ENCODE assay signal across 16 cellular contexts in the genomic region with DNA sequence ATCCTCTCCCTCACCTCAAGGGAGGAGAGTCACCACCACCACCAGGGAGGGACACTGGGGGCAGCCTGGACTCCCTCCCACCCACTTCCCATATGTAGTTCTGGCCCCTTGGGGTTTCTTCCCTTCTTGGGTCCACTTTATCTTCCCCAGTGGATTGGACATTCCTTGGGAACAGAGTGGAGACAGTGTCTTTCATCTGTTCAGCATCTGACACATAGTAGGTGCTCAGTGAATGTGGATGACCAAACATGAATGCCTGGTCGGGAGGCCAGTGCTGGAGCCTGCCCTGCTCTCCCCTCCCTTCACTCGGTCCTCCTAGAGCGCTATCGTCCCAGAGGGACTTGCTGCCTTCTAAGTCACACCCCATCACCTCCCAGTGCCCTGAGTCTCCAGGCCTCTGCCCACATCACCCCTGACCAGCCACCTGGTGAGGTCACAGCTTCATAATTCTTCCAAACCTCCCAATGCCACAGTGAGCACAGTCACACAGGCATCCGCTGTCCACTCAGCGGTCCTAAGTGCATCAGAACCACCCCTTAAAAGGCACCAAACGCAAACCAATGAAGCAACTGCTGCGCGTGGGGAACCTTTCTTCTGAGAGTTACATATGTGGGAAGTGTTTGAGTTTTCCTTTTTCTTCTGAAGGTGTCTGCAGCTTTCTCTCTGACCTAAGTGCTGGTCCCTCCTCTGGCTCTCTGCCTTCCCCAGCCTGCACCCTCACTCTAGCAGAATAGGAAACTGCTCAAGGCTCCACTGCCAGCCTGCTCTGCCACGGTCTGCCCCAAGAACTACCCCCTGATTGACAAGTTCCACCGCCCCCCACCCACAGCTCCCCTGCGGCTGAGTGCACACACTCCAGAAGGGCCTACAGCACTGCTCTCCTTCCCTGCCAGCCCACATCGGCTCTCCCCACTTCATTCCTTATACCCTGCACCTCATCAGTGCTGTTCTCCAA.
"Had no signal": no experiment of that assay in that cellular context is flagged by ENCODE, and none has a peak within 500 bp of the region (broad histone marks: within the 10 kb centered on the region; RNA-seq: fewer than 3 reads in every experiment).

No MANE protein-coding gene starts in this region.

- H3K4me1 Mint-ChIP-seq: activated naive CD4-positive, alpha-beta T cell treated with anti-CD3 and anti-CD28 coated beads, Interleukin-2, amount 10 ng/mL, durations not matched to agents 7 days and 5 days; naive B cell; stimulated activated naive CD8-positive, alpha-beta T cell treated with anti-CD3 and anti-CD28 coated beads, Interleukin-15, amount 100 ng/mL, for 72 hours had no signal

- ATAC-seq: activated CD4-positive, CD25-positive, alpha-beta regulatory T cell treated with anti-CD3 and anti-CD28 coated beads, Interleukin-2, amount 50 U/mL, for 24 hours; gastrocnemius medialis; heart left ventricle; right cardiac atrium had no signal

- H3K9me3 ChIP-seq: adrenal gland, gastrocnemius medialis, heart left ventricle, upper lobe of left lung had no signal

- H3K27ac ChIP-seq: adrenal gland, gastrocnemius medialis, heart left ventricle, SK-N-MC, skin epidermis, upper lobe of left lung had no signal

- H3K36me3 Mint-ChIP-seq: activated naive CD4-positive, alpha-beta T cell treated with anti-CD3 and anti-CD28 coated beads, Interleukin-2, amount 10 ng/mL, durations not matched to agents 7 days and 5 days; naive B cell had no signal

- H3K27ac Mint-ChIP-seq: activated naive CD4-positive, alpha-beta T cell treated with anti-CD3 and anti-CD28 coated beads, Interleukin-2, amount 10 ng/mL, durations not matched to agents 7 days and 5 days; stimulated activated naive CD8-positive, alpha-beta T cell treated with anti-CD3 and anti-CD28 coated beads, Interleukin-15, amount 100 ng/mL, for 72 hours had no signal

- H3K9me3 Mint-ChIP-seq: activated naive CD4-positive, alpha-beta T cell treated with anti-CD3 and anti-CD28 coated beads, Interleukin-2, amount 10 ng/mL, durations not matched to agents 7 days and 5 days; naive B cell; stimulated activated naive CD8-positive, alpha-beta T cell treated with anti-CD3 and anti-CD28 coated beads, Interleukin-15, amount 100 ng/mL, for 72 hours had no signal

- H3K27me3 Mint-ChIP-seq: activated naive CD4-positive, alpha-beta T cell treated with anti-CD3 and anti-CD28 coated beads, Interleukin-2, amount 10 ng/mL, durations not matched to agents 7 days and 5 days; stimulated activated naive CD8-positive, alpha-beta T cell treated with anti-CD3 and anti-CD28 coated beads, Interleukin-15, amount 100 ng/mL, for 72 hours had no signal

- H3K4me1 ChIP-seq: adrenal gland, upper lobe of left lung had no signal

- H3K4me3 Mint-ChIP-seq: activated naive CD4-positive, alpha-beta T cell treated with anti-CD3 and anti-CD28 coated beads, Interleukin-2, amount 10 ng/mL, durations not matched to agents 7 days and 5 days; naive B cell; stimulated activated naive CD8-positive, alpha-beta T cell treated with anti-CD3 and anti-CD28 coated beads, Interleukin-15, amount 100 ng/mL, for 72 hours had no signal

- H3K27me3 ChIP-seq: adrenal gland, gastrocnemius medialis, heart left ventricle, upper lobe of left lung had no signal

- DNase-seq: activated naive CD4-positive, alpha-beta T cell treated with anti-CD3 and anti-CD28 coated beads, Interleukin-2, amount 10 ng/mL, durations not matched to agents 7 days and 5 days; activated T-cell treated with anti-CD3 and anti-CD28 coated beads for 4 hours; adrenal gland; cortex of kidney; effector CD4-positive, alpha-beta T cell; gastrocnemius medialis; naive B cell; right cardiac atrium; stimulated activated CD4-positive, alpha-beta T cell treated with anti-CD3 and anti-CD28 coated beads, Interleukin-4, amount 100 ng/mL, for 24 hours; stimulated activated naive CD8-positive, alpha-beta T cell treated with anti-CD3 and anti-CD28 coated beads, Interleukin-15, amount 100 ng/mL, for 72 hours; T-helper 9 cell; upper lobe of left lung had no signal

- H3K4me3 ChIP-seq: adrenal gland, gastrocnemius medialis, heart left ventricle, SK-N-MC, skin epidermis, upper lobe of left lung had no signal
